ENCODE assay signal across 1 cellular context in genomic region chr7:138460649-138461607, GRCh38.
TF ChIP-seq lines count a peak whose summit lies in the region.

No MANE protein-coding gene starts in this region.

TF ChIP-seq in K562, 482 proteins besides CTCF, POLR2A, EP300 and RAD21 (continued from another document and continues in another):
- TF ChIP-seq CEBPZ (IDR thresholded peaks at IDR 0.05; ENCODE audit: borderline replicate concordance, low read depth, low read length), result no peak
- no peak for TF ChIP-seq PURB (CRISPR knock-in tag; IDR thresholded peaks at IDR 0.05; ENCODE audit: low read depth)
- no peak for TF ChIP-seq JUNB (CRISPR knock-in tag; conservative IDR thresholded peaks at IDR 0.05)
- TF ChIP-seq STAG1 (CRISPR knock-in tag; IDR thresholded peaks at IDR 0.05; ENCODE audit: borderline replicate concordance), result peak; percentile 9; the same call in 1 of the 2 replicates
- no peak for TF ChIP-seq EGR1 (conservative IDR thresholded peaks at IDR 0.05)
- TF ChIP-seq NCOA6 (IDR thresholded peaks at IDR 0.05), result no peak
- no peak for TF ChIP-seq PHB2 (IDR thresholded peaks at IDR 0.05; ENCODE audit: low read depth)
- no peak for TF ChIP-seq THAP12 (CRISPR knock-in tag; IDR thresholded peaks at IDR 0.05)
- TF ChIP-seq NR3C1 (CRISPR knock-in tag; IDR thresholded peaks at IDR 0.05), result peak; percentile 54; the same call in 1 of the 2 replicates
- TF ChIP-seq NUFIP1 (IDR thresholded peaks at IDR 0.05; ENCODE audit: partially characterized antibody), result no peak
- no peak for TF ChIP-seq RNF2 (IDR thresholded peaks at IDR 0.05)
- no peak for TF ChIP-seq ZNF165 (CRISPR knock-in tag; IDR thresholded peaks at IDR 0.05; ENCODE audit: borderline replicate concordance)
- TF ChIP-seq ZBTB9 (CRISPR knock-in tag; IDR thresholded peaks at IDR 0.05), result peak; percentile 74
- TF ChIP-seq KDM2B (CRISPR knock-in tag; IDR thresholded peaks at IDR 0.05), result no peak
- TF ChIP-seq ZNF592 (IDR thresholded peaks at IDR 0.05), result no peak
- no peak for TF ChIP-seq CUX1 (CRISPR knock-in tag; IDR thresholded peaks at IDR 0.05)
- peak; percentile 71; the same call in 1 of the 2 replicates for TF ChIP-seq ZNF124 (CRISPR knock-in tag; IDR thresholded peaks at IDR 0.05)
- TF ChIP-seq HNRNPLL (IDR thresholded peaks at IDR 0.05; ENCODE audit: low read depth, low read length, poor library complexity, severe bottlenecking), result peak; percentile 49
- TF ChIP-seq XRCC3 (IDR thresholded peaks at IDR 0.05), result no peak
- TF ChIP-seq NCOA1 (IDR thresholded peaks at IDR 0.05; ENCODE audit: low read depth), result peak; percentile 48; the same call in 1 of the 2 replicates
- TF ChIP-seq AFF1 (IDR thresholded peaks at IDR 0.05; ENCODE audit: low read depth in 1 of 2, partially characterized antibody in 2 of 2), result no peak
- TF ChIP-seq ZKSCAN1 (IDR thresholded peaks at IDR 0.05; ENCODE audit: low read depth, low read length), result no peak
- 0 out of 2 replicates have a peak, but pooled peaks have one; percentile 73 for TF ChIP-seq FOXP1 (CRISPR knock-in tag; IDR thresholded peaks at IDR 0.05)
- no peak for TF ChIP-seq ZNF277 (CRISPR knock-in tag; IDR thresholded peaks at IDR 0.05; ENCODE audit: borderline replicate concordance)
- TF ChIP-seq BCL6 (CRISPR knock-in tag; IDR thresholded peaks at IDR 0.05), result no peak
- TF ChIP-seq STAT5A (IDR thresholded peaks at IDR 0.05; ENCODE audit: borderline replicate concordance, low read length), result no peak
- no peak; the same call in 1 of the 2 replicates for TF ChIP-seq ZNF431 (CRISPR knock-in tag; IDR thresholded peaks at IDR 0.05)
- no peak for TF ChIP-seq MAFF (IDR thresholded peaks at IDR 0.05; ENCODE audit: low read length)
- TF ChIP-seq ZNF57 (CRISPR knock-in tag; IDR thresholded peaks at IDR 0.05), result no peak
- no peak for TF ChIP-seq ZNF354B (CRISPR knock-in tag; IDR thresholded peaks at IDR 0.05)
- TF ChIP-seq MBD2 (IDR thresholded peaks at IDR 0.05; ENCODE audit: borderline replicate concordance, low read depth), result no peak
- TF ChIP-seq ZNF3 (CRISPR knock-in tag; IDR thresholded peaks at IDR 0.05), result no peak
